In genomic region chr19:55400281-55401087, GRCh38 we compare ENCODE assay signal across 12 cellular contexts. TPM values are rescaled to one million over a fixed set of nuclear protein-coding genes. Genes with fewer than 3 reads are reported as not detected.
DNase-seq lines count a peak whose midpoint lies in the region; TF ChIP-seq lines count a peak whose summit lies in the region.
"Had no signal": no experiment of that assay in that cellular context is flagged by ENCODE, and none has a peak within 500 bp of the region (broad histone marks: within the 10 kb centered on the region; RNA-seq: fewer than 3 reads in every experiment).

No MANE protein-coding gene starts in this region.

- TF ChIP-seq EP300 in sigmoid colon (IDR thresholded peaks at IDR 0.05), result no peak

- H3K79me1 ChIP-seq in neuronal stem cell (ENCODE audit: low read depth, low read length), result peaks cover 10% of the 10 kb centered on the region

- H3K9ac ChIP-seq in SK-N-MC (ENCODE audit: insufficient read length) (no peak overlapping the region), neuronal stem cell (ENCODE audit: low read depth, low read length, poor library complexity) (peak overlapping the region; percentile 9)
- H3K9ac ChIP-seq: parathyroid adenoma had no signal

- peaks cover under 1 to 2% of the 10 kb centered on the region in 2 donors for H3K4me1 ChIP-seq in neuronal stem cell (ENCODE audit: control insufficient read depth in 2 of 2, insufficient read depth in 1 of 2, low read depth in 1 of 2, low read length in 2 of 2)
- no peaks in the 10 kb centered on the region for H3K4me1 ChIP-seq in BE2C
- peaks cover 0 to 2% (median 2%) of the 10 kb centered on the region in 4 donors for H3K4me1 ChIP-seq in sigmoid colon
- H3K4me1 ChIP-seq: parathyroid adenoma had no signal

- H3K4me2 ChIP-seq in neuronal stem cell (ENCODE audit: insufficient read depth, low read length, poor library complexity, severe bottlenecking), result no peak overlapping the region

- H3K27me3 ChIP-seq in neuronal stem cell (ENCODE audit: control insufficient read depth in 3 of 3, insufficient read depth in 3 of 3, low read depth in 1 of 3, low read length in 3 of 3) (no peaks in the 10 kb centered on the region), BE2C (no peaks in the 10 kb centered on the region), sigmoid colon (no peaks in the 10 kb centered on the region)
- H3K27me3 ChIP-seq: transverse colon had no signal

- H3K4ac ChIP-seq in neuronal stem cell (ENCODE audit: low read length), result no peak overlapping the region

- H3K36me3 Mint-ChIP-seq in activated naive CD4-positive, alpha-beta T cell treated with anti-CD3 and anti-CD28 coated beads for 36 hours (ENCODE audit: low read depth), result peaks cover 37% of the 10 kb centered on the region

- H3K9me3 ChIP-seq in SK-N-MC (ENCODE audit: low read depth, low read length), result no peaks in the 10 kb centered on the region
- no peaks in the 10 kb centered on the region for H3K9me3 ChIP-seq in neuronal stem cell (replicated peaks in 1 of 2; ENCODE audit: control insufficient read depth in 2 of 2, insufficient read depth in 1 of 2, low read depth in 1 of 2, low read length in 2 of 2)
- no peaks in the 10 kb centered on the region for H3K9me3 ChIP-seq in BE2C
- no peaks in the 10 kb centered on the region for H3K9me3 ChIP-seq in sigmoid colon
- H3K9me3 ChIP-seq: transverse colon had no signal

- peak overlapping the region; percentile 83 for H3K27ac ChIP-seq in SK-N-MC
- H3K27ac ChIP-seq in neuronal stem cell (replicated peaks; ENCODE audit: low read length), result no peak overlapping the region
- no peak overlapping the region for H3K27ac ChIP-seq in sigmoid colon
- H3K27ac ChIP-seq: parathyroid adenoma, transverse colon had no signal

- H2AFZ ChIP-seq in neuronal stem cell (ENCODE audit: low read length), result no peak overlapping the region
- H2AFZ ChIP-seq: parathyroid adenoma had no signal

- CTCF ChIA-PET in activated naive CD4-positive, alpha-beta T cell treated with anti-CD3 and anti-CD28 coated beads for 36 hours (lab: Charles Lee), result no interaction called here

- peak overlapping the region; percentile 61 for H3K23ac ChIP-seq in neuronal stem cell (ENCODE audit: low read depth, low read length, poor library complexity)

- H2AK5ac ChIP-seq in neuronal stem cell (ENCODE audit: low read depth, low read length), result no peak overlapping the region

- no CpG with 5 or more reads among the region's 14 CpGs for WGBS in neuronal stem cell (ENCODE audit: extremely low coverage in 2 of 2, insufficient read length in 2 of 2, insufficient replicate concordance in 1 of 2), 2 donors
- WGBS in sigmoid colon, 2 donors, result 89% methylated on average over 14 of the region's 14 CpGs

- intact Hi-C loops in activated naive CD4-positive, alpha-beta T cell treated with anti-CD3 and anti-CD28 coated beads for 36 hours (cut with micrococcal nuclease), result no loop called here
- intact Hi-C loops in sigmoid colon (cut with DNase I), result loop anchor here (10.0 kb wide), 1 partner anchor 104 kb away; no protein-coding TSS in a partner anchor

- H3K4me3 Mint-ChIP-seq in activated naive CD4-positive, alpha-beta T cell treated with anti-CD3 and anti-CD28 coated beads for 36 hours, result peak overlapping the region; percentile 32

- peaks cover 21% of the 10 kb centered on the region for H3K4me1 Mint-ChIP-seq in activated naive CD4-positive, alpha-beta T cell treated with anti-CD3 and anti-CD28 coated beads for 36 hours (ENCODE audit: low read depth)

- no peak for DNase-seq in activated naive CD4-positive, alpha-beta T cell treated with anti-CD3 and anti-CD28 coated beads for 36 hours
- no peak for DNase-seq in activated naive CD4-positive, alpha-beta T cell treated with anti-CD3 and anti-CD28 coated beads, Interleukin-2, amount 50 U/mL, for 16 hours
- DNase-seq in SK-N-MC (ENCODE audit: low read depth, low spot score) (no peak), neuronal stem cell (ENCODE audit: low spot score) (no peak), BE2C (no peak), sigmoid colon (no peak)
- DNase-seq: mesendoderm, NCI-H146, NCI-H510A, transverse colon had no signal

- no peak overlapping the region for H3K14ac ChIP-seq in neuronal stem cell (ENCODE audit: low read length)

- no peak overlapping the region for H3K27ac Mint-ChIP-seq in activated naive CD4-positive, alpha-beta T cell treated with anti-CD3 and anti-CD28 coated beads for 36 hours

- TF ChIP-seq CTCF in BE2C (IDR thresholded peaks at IDR 0.05; ENCODE audit: low read depth, low read length), result no peak
- TF ChIP-seq CTCF in sigmoid colon (IDR thresholded peaks at IDR 0.05), result no peak

- H4K8ac ChIP-seq in neuronal stem cell (ENCODE audit: low read depth, low read length), result peak overlapping the region; percentile 74

- H3K36me3 ChIP-seq in SK-N-MC (ENCODE audit: insufficient read depth, low read length) (peaks cover 44% of the 10 kb centered on the region), neuronal stem cell (replicated peaks in 1 of 2; ENCODE audit: control insufficient read depth in 2 of 2, insufficient read depth in 2 of 2, low read length in 2 of 2) (peaks cover 38 to 49% of the 10 kb centered on the region in 2 donors), BE2C (peaks cover 48% of the 10 kb centered on the region), sigmoid colon (peaks cover 25 to 49% (median 32%) of the 10 kb centered on the region in 4 donors)

- no peaks in the 10 kb centered on the region for H3K27me3 Mint-ChIP-seq in activated naive CD4-positive, alpha-beta T cell treated with anti-CD3 and anti-CD28 coated beads for 36 hours (ENCODE audit: low read depth)

- H3K9me3 Mint-ChIP-seq in activated naive CD4-positive, alpha-beta T cell treated with anti-CD3 and anti-CD28 coated beads for 36 hours, result no peaks in the 10 kb centered on the region

- H2BK5ac ChIP-seq in neuronal stem cell (ENCODE audit: low read length), result no peak overlapping the region

- no peak overlapping the region for H2BK12ac ChIP-seq in neuronal stem cell (ENCODE audit: low read length)

- no peak overlapping the region for H3K4me3 ChIP-seq in SK-N-MC
- no peak overlapping the region for H3K4me3 ChIP-seq in neuronal stem cell (ENCODE audit: low read length in 2 of 2)
- no peak overlapping the region for H3K4me3 ChIP-seq in BE2C (ENCODE audit: low read depth, low read length)
- H3K4me3 ChIP-seq in sigmoid colon, result no peak overlapping the region
- H3K4me3 ChIP-seq: transverse colon had no signal

- H3K18ac ChIP-seq in neuronal stem cell (ENCODE audit: low read length), result no peak overlapping the region

- no peak overlapping the region for H4K91ac ChIP-seq in neuronal stem cell (ENCODE audit: low read depth, low read length, poor library complexity)

- no peak overlapping the region for H2BK15ac ChIP-seq in neuronal stem cell (ENCODE audit: low read length)

- no peak for TF ChIP-seq POLR2A in sigmoid colon (IDR thresholded peaks at IDR 0.05)

- H2BK120ac ChIP-seq in neuronal stem cell (ENCODE audit: low read depth, low read length), result no peak overlapping the region

RNA-seq across cellular contexts. Expression of gene UBE2S, which starts 7.1 kb away (rescaled TPM):
- total RNA-seq in activated naive CD4-positive, alpha-beta T cell treated with anti-CD3 and anti-CD28 coated beads for 36 hours, result 100 to 1,000 TPM; 294 to 307 TPM
- polyA plus RNA-seq in neuronal stem cell (2013, experiment 1 of 2), result 344 TPM
- polyA plus RNA-seq in neuronal stem cell (2013, experiment 2 of 2), result 342 TPM
- polyA plus RNA-seq in BE2C (2012; ENCODE audit: insufficient read depth, insufficient read length, low read depth), result 523 TPM
- 10 to 100 TPM; 11.8 to 23.9 (median 14.8) TPM for total RNA-seq in sigmoid colon
- 10 to 100 TPM in 2 of 3 donors, 1 to 10 TPM in 1; 6.6 to 32.6 (median 16.2) TPM for polyA plus RNA-seq in sigmoid colon

RNA-seq across cellular contexts. Expression of gene RPL28, which starts 14.8 kb away (rescaled TPM):
- 1,000 to 10,000 TPM; 3,327 to 3,354 TPM for total RNA-seq in activated naive CD4-positive, alpha-beta T cell treated with anti-CD3 and anti-CD28 coated beads for 36 hours
- polyA plus RNA-seq in neuronal stem cell (2013, experiment 1 of 2), result 2,729 TPM
- 2,534 TPM for polyA plus RNA-seq in neuronal stem cell (2013, experiment 2 of 2)
- 1,259 TPM for polyA plus RNA-seq in BE2C (2012; ENCODE audit: insufficient read depth, insufficient read length, low read depth)
- 100 to 1,000 TPM; 253 to 607 (median 503) TPM for total RNA-seq in sigmoid colon
- polyA plus RNA-seq in sigmoid colon, result 1,000 to 10,000 TPM; 1,833 to 2,816 (median 2,129) TPM

RNA-seq across cellular contexts. Expression of gene TMEM238, which starts 16.4 kb away (rescaled TPM):
- 10 to 100 TPM in 1 of 2 experiments, 1 to 10 TPM in 1; 9.9 to 10.2 TPM for total RNA-seq in activated naive CD4-positive, alpha-beta T cell treated with anti-CD3 and anti-CD28 coated beads for 36 hours
- 0.14 TPM for polyA plus RNA-seq in neuronal stem cell (2013, experiment 1 of 2)
- polyA plus RNA-seq in neuronal stem cell (2013, experiment 2 of 2), result 0.14 TPM
- 4.6 TPM for polyA plus RNA-seq in BE2C (2012; ENCODE audit: insufficient read depth, insufficient read length, low read depth)
- total RNA-seq in sigmoid colon, result 1 to 10 TPM in 1 of 4 donors, under 1 TPM in 2, not detected in 1; 0.54 to 1.7 (median 0.66) TPM
- polyA plus RNA-seq in sigmoid colon, result under 1 TPM in 2 of 3 donors, not detected in 1; 0.90 to 0.92 TPM

RNA-seq across cellular contexts. Expression of gene TMEM190, which starts 23.9 kb away (rescaled TPM):
- total RNA-seq in activated naive CD4-positive, alpha-beta T cell treated with anti-CD3 and anti-CD28 coated beads for 36 hours, result not detected
- 0.85 TPM for polyA plus RNA-seq in neuronal stem cell (2013, experiment 1 of 2)
- 0.46 TPM for polyA plus RNA-seq in neuronal stem cell (2013, experiment 2 of 2)
- not detected for polyA plus RNA-seq in BE2C (2012; ENCODE audit: insufficient read depth, insufficient read length, low read depth)
- not detected for total RNA-seq in sigmoid colon
- under 1 TPM in 1 of 3 donors, not detected in 2; 0.26 TPM for polyA plus RNA-seq in sigmoid colon
- total RNA-seq: Right ventricle myocardium inferior, transverse colon had no signal

RNA-seq across cellular contexts. Expression of gene IL11, which starts 30.2 kb away (rescaled TPM):
- not detected for total RNA-seq in activated naive CD4-positive, alpha-beta T cell treated with anti-CD3 and anti-CD28 coated beads for 36 hours
- polyA plus RNA-seq in neuronal stem cell (2013, experiment 1 of 2), result 1.1 TPM
- 1.1 TPM for polyA plus RNA-seq in neuronal stem cell (2013, experiment 2 of 2)
- polyA plus RNA-seq in BE2C (2012; ENCODE audit: insufficient read depth, insufficient read length, low read depth), result not detected
- total RNA-seq in sigmoid colon, result 1 to 10 TPM in 1 of 4 donors, under 1 TPM in 1, not detected in 2; 0.81 to 4.4 TPM
- polyA plus RNA-seq in sigmoid colon, result under 1 TPM in 1 of 3 donors, not detected in 2; 0.74 TPM
- total RNA-seq: Right ventricle myocardium inferior had no signal

Comparison
In these comparisons a context has a peak if more than half of its experiments do, and no peak if none do; other contexts are left out.
1. RNA of gene UBE2S, which starts 7.1 kb away (total RNA-seq): 294 to 307 TPM in activated naive CD4-positive, alpha-beta T cell treated with anti-CD3 and anti-CD28 coated beads for 36 hours; 11.8 to 23.9 TPM in sigmoid colon; every median in the first group is over 10 times any median in the second.
2. RNA of gene RPL28, which starts 14.8 kb away (total RNA-seq): 3,327 to 3,354 TPM in activated naive CD4-positive, alpha-beta T cell treated with anti-CD3 and anti-CD28 coated beads for 36 hours; 253 to 607 TPM in sigmoid colon; every median in the first group is over 4 times any median in the second.
3. RNA of gene TMEM238, which starts 16.4 kb away (total RNA-seq): 9.9 to 10.2 TPM in activated naive CD4-positive, alpha-beta T cell treated with anti-CD3 and anti-CD28 coated beads for 36 hours; 0.54 to 1.7 TPM in sigmoid colon; every median in the first group is over 4 times any median in the second.